ENCODE assay signal across 15 cellular contexts in the genomic region with DNA sequence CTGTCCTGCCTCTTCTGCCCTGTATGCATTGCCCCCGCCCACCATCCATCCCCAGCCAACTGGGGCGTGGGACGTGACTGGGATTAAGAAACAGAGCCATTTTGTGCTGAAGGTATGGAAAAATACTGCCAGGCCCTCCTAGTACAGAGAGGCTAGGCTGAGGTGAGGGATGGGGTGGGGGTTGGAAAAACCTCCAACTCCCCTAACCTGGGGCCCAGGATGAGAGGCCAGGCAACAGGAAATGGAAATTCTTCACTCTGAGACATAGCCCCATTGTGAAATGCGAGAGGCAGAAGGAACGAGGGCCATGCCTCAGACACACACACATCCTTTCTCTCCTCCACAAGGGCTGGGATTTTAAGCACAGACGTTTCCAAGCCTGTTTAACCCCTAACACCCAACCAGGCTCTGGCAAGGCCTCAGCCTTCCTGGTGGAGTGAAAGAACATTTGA. TPM values are rescaled to one million over a fixed set of nuclear protein-coding genes. Genes with fewer than 3 reads are reported as not detected.
DNase-seq lines count a peak whose midpoint lies in the region; ATAC-seq and TF ChIP-seq lines count a peak whose summit lies in the region.
"Had no signal": no experiment of that assay in that cellular context is flagged by ENCODE, and none has a peak within 500 bp of the region (broad histone marks: within the 10 kb centered on the region; RNA-seq: fewer than 3 reads in every experiment).

No MANE protein-coding gene starts in this region.

- H3K9me3 Mint-ChIP-seq in Calu3 (ENCODE audit: low read depth, unreplicated experiment), result no peaks in the 10 kb centered on the region
- no peaks in the 10 kb centered on the region for H3K9me3 Mint-ChIP-seq in activated naive CD8-positive, alpha-beta T cell treated with anti-CD3 and anti-CD28 coated beads for 36 hours
- no peaks in the 10 kb centered on the region for H3K9me3 Mint-ChIP-seq in natural killer cell treated with Interleukin-12 subunit alpha and Interleukin-12 subunit beta and Interleukin-15 and Interleukin-18, amount 100 ng/mL, for 72 hours
- H3K9me3 Mint-ChIP-seq: activated naive CD4-positive, alpha-beta T cell treated with anti-CD3 and anti-CD28 coated beads for 36 hours; CD8-positive, alpha-beta memory T cell had no signal

- H3K4me1 ChIP-seq in lower lobe of right lung, result peaks cover 74% of the 10 kb centered on the region

- peak overlapping the region; percentile 34 for H3K27ac ChIP-seq in lower lobe of right lung

- peak in 1 of 2 donors; percentile 6 for ATAC-seq in lower lobe of right lung
- ATAC-seq in natural killer cell treated with Interleukin-12 subunit alpha and Interleukin-12 subunit beta and Interleukin-15 and Interleukin-18, amount 100 ng/mL, for 72 hours, result no peak

- no peaks in the 10 kb centered on the region for H3K36me3 ChIP-seq in lower lobe of right lung

- CTCF ChIA-PET in Calu3 (lab: Charles Lee), result interaction anchor here (1.8 to 3.6 kb wide), 2 partner anchors 10 to 96 kb away, joined by 4 to 22 read pairs; no protein-coding TSS in a partner anchor

- H3K9me3 ChIP-seq in lower lobe of right lung, result no peaks in the 10 kb centered on the region

- H3K27me3 Mint-ChIP-seq in Calu3 (ENCODE audit: unreplicated experiment), result no peaks in the 10 kb centered on the region
- H3K27me3 Mint-ChIP-seq in activated naive CD8-positive, alpha-beta T cell treated with anti-CD3 and anti-CD28 coated beads for 36 hours, result no peaks in the 10 kb centered on the region
- H3K27me3 Mint-ChIP-seq in natural killer cell treated with Interleukin-12 subunit alpha and Interleukin-12 subunit beta and Interleukin-15 and Interleukin-18, amount 100 ng/mL, for 72 hours, result no peaks in the 10 kb centered on the region
- H3K27me3 Mint-ChIP-seq: CD8-positive, alpha-beta memory T cell had no signal

- no peaks in the 10 kb centered on the region for H3K27me3 ChIP-seq in lower lobe of right lung (ENCODE audit: low read depth)

- no TSS peak for BruUV-seq in Calu3 (replicated peaks; lab: Mats Ljungman, UMichigan)

- H3K36me3 Mint-ChIP-seq in Calu3 (ENCODE audit: insufficient read depth, unreplicated experiment), result peaks cover 84% of the 10 kb centered on the region
- H3K36me3 Mint-ChIP-seq in activated naive CD8-positive, alpha-beta T cell treated with anti-CD3 and anti-CD28 coated beads for 36 hours, result peaks cover 26% of the 10 kb centered on the region
- H3K36me3 Mint-ChIP-seq in natural killer cell treated with Interleukin-12 subunit alpha and Interleukin-12 subunit beta and Interleukin-15 and Interleukin-18, amount 100 ng/mL, for 72 hours, result no peaks in the 10 kb centered on the region

- H3K4me3 Mint-ChIP-seq in Calu3 (ENCODE audit: low read depth, unreplicated experiment), result peak overlapping the region; percentile 33
- no peak overlapping the region for H3K4me3 Mint-ChIP-seq in activated naive CD8-positive, alpha-beta T cell treated with anti-CD3 and anti-CD28 coated beads for 36 hours
- H3K4me3 Mint-ChIP-seq in natural killer cell treated with Interleukin-12 subunit alpha and Interleukin-12 subunit beta and Interleukin-15 and Interleukin-18, amount 100 ng/mL, for 72 hours, result no peak overlapping the region
- H3K4me3 Mint-ChIP-seq: activated naive CD4-positive, alpha-beta T cell treated with anti-CD3 and anti-CD28 coated beads for 36 hours; CD8-positive, alpha-beta memory T cell had no signal

- in situ Hi-C loops in KBM-7 (cut with MboI; ENCODE audit: low pct_unique_long_range_greater_than_20kb, low sequenced_read_pairs), result no loop called here

- intact Hi-C loops in Calu3 (cut with micrococcal nuclease; ENCODE audit: unreplicated experiment), result no loop called here
- intact Hi-C loops in lower lobe of right lung (cut with DNase I), result no loop called here

- peak overlapping the region; percentile 57 for H3K27ac Mint-ChIP-seq in Calu3 (ENCODE audit: unreplicated experiment)
- H3K27ac Mint-ChIP-seq in activated naive CD8-positive, alpha-beta T cell treated with anti-CD3 and anti-CD28 coated beads for 36 hours, result peak overlapping the region; percentile 63
- no peak overlapping the region for H3K27ac Mint-ChIP-seq in natural killer cell treated with Interleukin-12 subunit alpha and Interleukin-12 subunit beta and Interleukin-15 and Interleukin-18, amount 100 ng/mL, for 72 hours
- H3K27ac Mint-ChIP-seq: activated naive CD4-positive, alpha-beta T cell treated with anti-CD3 and anti-CD28 coated beads for 36 hours had no signal

- H3K4me3 ChIP-seq in lower lobe of right lung, result no peak overlapping the region

- peaks cover 95% of the 10 kb centered on the region for H3K4me1 Mint-ChIP-seq in Calu3 (ENCODE audit: low read depth, unreplicated experiment)
- H3K4me1 Mint-ChIP-seq in activated naive CD8-positive, alpha-beta T cell treated with anti-CD3 and anti-CD28 coated beads for 36 hours, result peaks cover 26% of the 10 kb centered on the region
- peaks cover 0 to 3% of the 10 kb centered on the region in 2 donors for H3K4me1 Mint-ChIP-seq in natural killer cell treated with Interleukin-12 subunit alpha and Interleukin-12 subunit beta and Interleukin-15 and Interleukin-18, amount 100 ng/mL, for 72 hours (ENCODE audit: low read depth in 2 of 2)

- TF ChIP-seq CTCF in Calu3 (IDR thresholded peaks at IDR 0.05; ENCODE audit: unreplicated experiment) (no peak), lower lobe of right lung (IDR thresholded peaks at IDR 0.05) (no peak)

- peak; percentile 81 for DNase-seq in Calu3
- DNase-seq in Kasumi-1 (lab: John Stamatoyannopoulos, UW), result peak; percentile 87 to 92
- DNase-seq in activated naive CD8-positive, alpha-beta T cell treated with anti-CD3 and anti-CD28 coated beads for 36 hours, result no peak
- no peak for DNase-seq in lower lobe of right lung
- no peak for DNase-seq in KBM-7
- DNase-seq in natural killer cell treated with Interleukin-12 subunit alpha and Interleukin-12 subunit beta and Interleukin-15 and Interleukin-18, amount 100 ng/mL, for 72 hours (ENCODE audit: low spot score), result no peak
- DNase-seq in midbrain (lab: John Stamatoyannopoulos, UW), result no peak
- no peak for DNase-seq in DMS 273 treated with DMSO at 0.1 percent for 48 hours (lab: John Stamatoyannopoulos, UW)
- DNase-seq: activated naive CD4-positive, alpha-beta T cell treated with anti-CD3 and anti-CD28 coated beads for 36 hours; CD8-positive, alpha-beta memory T cell; left cardiac atrium; NCI-H2107; stimulated activated CD4-positive, alpha-beta T cell treated with anti-CD3 and anti-CD28 coated beads, Interleukin-2, amount 100 ng/mL, for 24 hours; stimulated activated naive CD4-positive, alpha-beta T cell treated with Interleukin-2 at 50 U/mL for 16 hours had no signal

RNA-seq across cellular contexts. Expression of gene KCNK5, which starts 19.9 kb away (rescaled TPM):
- total RNA-seq in Calu3 (2022) (62.4 and 77.5 TPM in 2 replicates), lower lobe of right lung (10.9 TPM)
- total RNA-seq in activated naive CD8-positive, alpha-beta T cell treated with anti-CD3 and anti-CD28 coated beads for 36 hours, result 10 to 100 TPM; 18.6 to 19.6 TPM
- 10 to 100 TPM in 1 of 2 donors, 1 to 10 TPM in 1; 2.1 to 10.9 TPM for total RNA-seq in natural killer cell treated with Interleukin-12 subunit alpha and Interleukin-12 subunit beta and Interleukin-15 and Interleukin-18, amount 100 ng/mL, for 72 hours
- total RNA-seq: osteocyte had no signal

Comparison
In these comparisons a context has a peak if more than half of its experiments do, and no peak if none do; other contexts are left out.
1. DNase-seq: peak in Calu3 (single experiment) and Kasumi-1 (2 of 2); none in activated naive CD8-positive, alpha-beta T cell treated with anti-CD3 and anti-CD28 coated beads for 36 hours (single experiment), lower lobe of right lung (single experiment), KBM-7 (single experiment), natural killer cell treated with Interleukin-12 subunit alpha and Interleukin-12 subunit beta and Interleukin-15 and Interleukin-18, amount 100 ng/mL, for 72 hours (single experiment), midbrain (single experiment) and DMS 273 treated with DMSO at 0.1 percent for 48 hours (single experiment).
2. H3K27ac Mint-ChIP-seq: peak in Calu3 (single experiment) and activated naive CD8-positive, alpha-beta T cell treated with anti-CD3 and anti-CD28 coated beads for 36 hours (single experiment); none in natural killer cell treated with Interleukin-12 subunit alpha and Interleukin-12 subunit beta and Interleukin-15 and Interleukin-18, amount 100 ng/mL, for 72 hours (0 of 2).